Comparison of ENCODE assay signal across 8 cellular contexts in genomic region chr17:27760069-27760885, GRCh38. TPM values are rescaled to one million over a fixed set of nuclear protein-coding genes. Genes with fewer than 3 reads are reported as not detected.
A peak's percentile ranks its signal among the peaks of the same experiment; 100 is the strongest.
DNase-seq lines count a peak whose midpoint lies in the region; ATAC-seq, FAIRE-seq and TF ChIP-seq lines count a peak whose summit lies in the region.

No MANE protein-coding gene starts in this region.

- no peaks in the 10 kb centered on the region for H3K9me3 ChIP-seq in upper lobe of right lung

- no peak overlapping the region for H3K27ac ChIP-seq in upper lobe of right lung

- H3K4me3 ChIP-seq in upper lobe of right lung = no peak overlapping the region

- DNase-seq in CD1c-positive myeloid dendritic cell (ENCODE audit: extremely low spot score) (peak; percentile 72), HCEC 1CT (peak; percentile 7), RCC 7860 (ENCODE audit: low spot score) (peak; percentile 15), germinal center (ENCODE audit: low spot score) (peak; percentile 65), pons (ENCODE audit: low spot score) (peak; percentile 21), upper lobe of right lung (peak; percentile 86)
- DNase-seq in activated effector memory CD4-positive, alpha-beta T cell treated with Interleukin-2 at 50 U/mL for 16 hours = peak; percentile 52

- H3K36me3 ChIP-seq in upper lobe of right lung = no peaks in the 10 kb centered on the region

- no peaks in the 10 kb centered on the region for H3K4me1 ChIP-seq in upper lobe of right lung

- no peaks in the 10 kb centered on the region for H3K27me3 ChIP-seq in upper lobe of right lung

- intact Hi-C loops in upper lobe of right lung (cut with DNase I) = no loop called here

- ATAC-seq in upper lobe of right lung (peak; percentile 73), GM21526 (IDR thresholded peaks at IDR 0.05; ENCODE audit: low FRiP score, unreplicated experiment) (no peak)

- no peak for FAIRE-seq in RCC 7860 (lab: Jason Lieb, UNC)

- TF ChIP-seq CTCF in upper lobe of right lung (IDR thresholded peaks at IDR 0.05) = peak; percentile 94

RNA-seq across cellular contexts. Expression of gene NOS2, which starts 40.1 kb away (rescaled TPM):
- 0.55 TPM for total RNA-seq in upper lobe of right lung

Comparison
In these comparisons a context has a peak if more than half of its experiments do, and no peak if none do; other contexts are left out.
1. DNase-seq: peak in every context shown above with its lines; median percentile 86 in upper lobe of right lung; 72 in CD1c-positive myeloid dendritic cell; 65 in germinal center; 52 in activated effector memory CD4-positive, alpha-beta T cell treated with Interleukin-2 at 50 U/mL for 16 hours; 21 in pons; 15 in RCC 7860; 7 in HCEC 1CT.